23 cellular contexts compared by ENCODE assay signal in the genomic region with DNA sequence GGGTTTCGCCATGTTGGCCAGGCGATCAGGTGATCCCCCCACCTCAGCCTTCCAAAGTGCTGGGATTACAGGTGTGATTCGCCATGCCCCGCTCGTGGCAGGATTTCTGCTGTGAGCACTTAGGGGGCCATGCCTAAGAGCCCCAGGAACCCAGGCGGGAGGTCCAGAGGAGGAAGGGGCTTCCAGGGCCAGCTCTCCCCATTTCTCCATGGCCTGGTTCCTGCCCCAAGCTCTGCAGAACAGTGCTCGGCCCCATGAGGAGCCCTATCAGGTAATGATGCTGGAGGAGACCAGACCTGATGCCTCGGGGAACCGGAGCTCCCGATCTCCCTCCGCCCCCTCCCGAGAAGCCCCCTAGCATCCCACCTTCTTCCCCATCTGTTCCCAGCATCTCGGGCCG.
"Had no signal": no experiment of that assay in that cellular context is flagged by ENCODE, and none has a peak within 500 bp of the region (broad histone marks: within the 10 kb centered on the region; RNA-seq: fewer than 3 reads in every experiment).

No MANE protein-coding gene starts in this region.

- H3K27ac ChIP-seq: breast epithelium, SJCRH30, VCaP had no signal

- H3K4me1 ChIP-seq: breast epithelium had no signal

- H3K4me3 ChIP-seq: breast epithelium, SJCRH30 had no signal

- H3K9me3 ChIP-seq: breast epithelium, SJCRH30, SK-N-SH had no signal

- H3K4me3 Mint-ChIP-seq: activated CD8-positive, alpha-beta memory T cell treated with anti-CD3 and anti-CD28 coated beads, Interleukin-2, amount 10 ng/mL, durations not matched to agents 7 days and 5 days; activated naive CD4-positive, alpha-beta T cell treated with anti-CD3 and anti-CD28 coated beads, Interleukin-2, amount 50 U/mL, for 24 hours; activated T-cell treated with anti-CD3 and anti-CD28 coated beads, Interleukin-2, amount 50 U/mL, for 24 hours; activated T-helper 1 cell treated with anti-CD3 and anti-CD28 coated beads, Interleukin-12 subunit alpha, Interleukin-12 subunit beta, Interleukin-2, Interleukin-4 antibody, amounts not matched to agents 30 ng/mL and 10 ng/mL and 1 ng/mL, durations not matched to agents 14 hours and 24 hours and 36 hours had no signal

- H3K27ac Mint-ChIP-seq: activated CD8-positive, alpha-beta memory T cell treated with anti-CD3 and anti-CD28 coated beads, Interleukin-2, amount 10 ng/mL, durations not matched to agents 7 days and 5 days; activated naive CD4-positive, alpha-beta T cell treated with anti-CD3 and anti-CD28 coated beads, Interleukin-2, amount 50 U/mL, for 24 hours; activated T-cell treated with anti-CD3 and anti-CD28 coated beads, Interleukin-2, amount 50 U/mL, for 24 hours; activated T-helper 1 cell treated with anti-CD3 and anti-CD28 coated beads, Interleukin-12 subunit alpha, Interleukin-12 subunit beta, Interleukin-2, Interleukin-4 antibody, amounts not matched to agents 30 ng/mL and 10 ng/mL and 1 ng/mL, durations not matched to agents 14 hours and 24 hours and 36 hours had no signal

- H3K4me1 Mint-ChIP-seq: activated CD8-positive, alpha-beta memory T cell treated with anti-CD3 and anti-CD28 coated beads, Interleukin-2, amount 10 ng/mL, durations not matched to agents 7 days and 5 days; activated naive CD4-positive, alpha-beta T cell treated with anti-CD3 and anti-CD28 coated beads, Interleukin-2, amount 50 U/mL, for 24 hours had no signal

- H3K27me3 Mint-ChIP-seq: activated naive CD4-positive, alpha-beta T cell treated with anti-CD3 and anti-CD28 coated beads, Interleukin-2, amount 50 U/mL, for 24 hours; activated T-cell treated with anti-CD3 and anti-CD28 coated beads, Interleukin-2, amount 50 U/mL, for 24 hours had no signal

- H3K9ac ChIP-seq: SK-N-SH had no signal

- H3K9me3 Mint-ChIP-seq: activated naive CD4-positive, alpha-beta T cell treated with anti-CD3 and anti-CD28 coated beads, Interleukin-2, amount 50 U/mL, for 24 hours; activated T-cell treated with anti-CD3 and anti-CD28 coated beads, Interleukin-2, amount 50 U/mL, for 24 hours; activated T-helper 1 cell treated with anti-CD3 and anti-CD28 coated beads, Interleukin-12 subunit alpha, Interleukin-12 subunit beta, Interleukin-2, Interleukin-4 antibody, amounts not matched to agents 30 ng/mL and 10 ng/mL and 1 ng/mL, durations not matched to agents 14 hours and 24 hours and 36 hours had no signal

- H3K36me3 ChIP-seq: breast epithelium, SJCRH30 had no signal

- DNase-seq: activated CD4-positive, alpha-beta T cell treated with anti-CD3 and anti-CD28 coated beads for 4 hours; activated CD8-positive, alpha-beta memory T cell treated with anti-CD3 and anti-CD28 coated beads, Interleukin-2, amount 10 ng/mL, durations not matched to agents 7 days and 5 days; activated effector memory CD4-positive, alpha-beta T cell treated with Interleukin-2 at 50 U/mL for 16 hours; activated naive CD4-positive, alpha-beta T cell; activated T-cell treated with anti-CD3 and anti-CD28 coated beads, Interleukin-2, amount 50 U/mL, for 24 hours; IMR-90; Kasumi-1; KBM-7; NCI-H1048; NCI-H1930; NCI-H2107; NCI-H2171 treated with DMSO at 0.1 percent for 48 hours; NCI-H226; NCI-H526; NCI-H774; SJCRH30; T-helper 1 cell had no signal

- H3K27me3 ChIP-seq: breast epithelium had no signal

- H3K36me3 Mint-ChIP-seq: activated CD8-positive, alpha-beta memory T cell treated with anti-CD3 and anti-CD28 coated beads, Interleukin-2, amount 10 ng/mL, durations not matched to agents 7 days and 5 days; activated naive CD4-positive, alpha-beta T cell treated with anti-CD3 and anti-CD28 coated beads, Interleukin-2, amount 50 U/mL, for 24 hours had no signal

- ATAC-seq: activated CD4-positive, CD25-positive, alpha-beta regulatory T cell treated with anti-CD3 and anti-CD28 coated beads, Interleukin-2, amount 50 U/mL, for 24 hours; activated CD8-positive, alpha-beta memory T cell treated with anti-CD3 and anti-CD28 coated beads, Interleukin-2, amount 10 ng/mL, durations not matched to agents 7 days and 5 days had no signal
